In genomic region chr15:71353171-71353570, GRCh38 we compare ENCODE assay signal across 25 cellular contexts.
"Had no signal": no experiment of that assay in that cellular context is flagged by ENCODE, and none has a peak within 500 bp of the region (broad histone marks: within the 10 kb centered on the region; RNA-seq: fewer than 3 reads in every experiment).

No MANE protein-coding gene starts in this region.

- H3K4me1 ChIP-seq: pancreas had no signal

- H3K36me3 ChIP-seq: esophagus squamous epithelium, neutrophil, pancreas, right lobe of liver, thoracic aorta, tibial nerve, upper lobe of left lung had no signal

- H3K9me3 ChIP-seq: esophagus squamous epithelium, mucosa of descending colon, neutrophil, pancreas, right lobe of liver, thoracic aorta, tibial nerve, upper lobe of left lung had no signal

- H3K4me3 ChIP-seq: dorsolateral prefrontal cortex, esophagus squamous epithelium, lung, mucosa of descending colon, pancreas, right lobe of liver, thoracic aorta, tibial nerve, upper lobe of left lung had no signal

- DNase-seq: dorsolateral prefrontal cortex; effector CD4-positive, alpha-beta T cell; erythroblast; esophagus squamous epithelium; hypothalamus; immature natural killer cell; islet precursor cell; mesenchymal stem cell; mucosa of descending colon; naive B cell; pancreas; retina; right lobe of liver; stimulated activated CD4-positive, alpha-beta T cell treated with anti-CD3 and anti-CD28 coated beads, Interleukin-15, amount 100 ng/mL, for 24 hours; stimulated activated CD4-positive, alpha-beta T cell treated with anti-CD3 and anti-CD28 coated beads, Interleukin-2, amount 100 ng/mL, for 48 hours; stimulated activated naive B cell treated with anti-CD40 and anti-IgM and Interleukin-4, amounts not matched to agents 10 μg/mL and 1 μg/mL and 100 μg/mL, for 72 hours; upper lobe of left lung had no signal

- FAIRE-seq: colon, frontal cortex, pancreas, small intestine had no signal

- ATAC-seq: mucosa of descending colon; natural killer cell treated with Interleukin-12 subunit alpha and Interleukin-12 subunit beta and Interleukin-15 and Interleukin-18, amount 100 ng/mL, for 72 hours; pancreas; stimulated activated naive B cell treated with anti-CD40 and anti-IgM and Interleukin-4, amounts not matched to agents 10 μg/mL and 1 μg/mL and 100 μg/mL, for 72 hours had no signal

- H3K27ac ChIP-seq: dorsolateral prefrontal cortex, neutrophil, pancreas, right lobe of liver, thoracic aorta, tibial nerve, upper lobe of left lung had no signal

- H3K27me3 ChIP-seq: esophagus squamous epithelium, pancreas, right lobe of liver, tibial nerve, upper lobe of left lung had no signal
